32 cellular contexts compared by ENCODE assay signal in genomic region chr5:83764101-83764500, GRCh38. TPM values are rescaled to one million over a fixed set of nuclear protein-coding genes. Genes with fewer than 3 reads are reported as not detected.
"Had no signal": no experiment of that assay in that cellular context is flagged by ENCODE, and none has a peak within 500 bp of the region (broad histone marks: within the 10 kb centered on the region; RNA-seq: fewer than 3 reads in every experiment).

No MANE protein-coding gene starts in this region.

- H3K9me3 ChIP-seq: adrenal gland, ascending aorta, pancreas, prostate gland, testis had no signal

- DNase-seq: activated CD4-positive, alpha-beta T cell treated with anti-CD3 and anti-CD28 coated beads for 48 hours; activated CD4-positive, alpha-beta T cell treated with anti-CD3 and anti-CD28 coated beads, Interleukin-2, amount 50 U/mL, for 48 hours; activated CD8-positive, alpha-beta memory T cell treated with anti-CD3 and anti-CD28 coated beads for 24 hours; activated effector memory CD4-positive, alpha-beta T cell treated with Interleukin-2 at 50 U/mL for 16 hours; activated naive CD4-positive, alpha-beta T cell treated with Interleukin-2 at 50 U/mL for 16 hours; activated naive CD8-positive, alpha-beta T cell treated with anti-CD3 and anti-CD28 coated beads for 36 hours; adrenal gland; effector memory CD8-positive, alpha-beta T cell; erythroblast; foreskin keratinocyte; heart right ventricle; naive thymus-derived CD8-positive, alpha-beta T cell; nucleus accumbens; pancreas; spleen; stimulated activated CD4-positive, alpha-beta T cell treated with anti-CD3 and anti-CD28 coated beads, Interleukin-2, amount 100 ng/mL, for 48 hours; stimulated activated naive CD4-positive, alpha-beta T cell treated with Interleukin-2 at 50 U/mL for 16 hours; T-helper 17 cell; T1000; testis; trophoblast cell; WERI-Rb-1 had no signal

- H3K27me3 ChIP-seq: adrenal gland, ascending aorta, foreskin keratinocyte, heart right ventricle, pancreas, right atrium auricular region, spleen, testis had no signal

- H3K27ac Mint-ChIP-seq: activated naive CD8-positive, alpha-beta T cell treated with anti-CD3 and anti-CD28 coated beads for 36 hours; effector memory CD8-positive, alpha-beta T cell; mesothelial cell of epicardium; naive thymus-derived CD8-positive, alpha-beta T cell; T-helper 17 cell had no signal

- H3K4me1 ChIP-seq: adrenal gland, ascending aorta, foreskin keratinocyte, heart right ventricle, pancreas, prostate gland, right atrium auricular region, spleen, testis had no signal

- H3K4me3 Mint-ChIP-seq: activated naive CD8-positive, alpha-beta T cell treated with anti-CD3 and anti-CD28 coated beads for 36 hours; effector memory CD8-positive, alpha-beta T cell; mesothelial cell of epicardium; naive thymus-derived CD8-positive, alpha-beta T cell; neural crest cell; T-helper 17 cell had no signal

- H3K4me3 ChIP-seq: adrenal gland, ascending aorta, heart right ventricle, pancreas, prostate gland, right atrium auricular region, spleen, testis had no signal

- H3K4me1 Mint-ChIP-seq: activated naive CD8-positive, alpha-beta T cell treated with anti-CD3 and anti-CD28 coated beads for 36 hours; naive thymus-derived CD8-positive, alpha-beta T cell; neural crest cell; T-helper 17 cell had no signal

- H3K27ac ChIP-seq: adrenal gland, ascending aorta, foreskin keratinocyte, heart right ventricle, pancreas, prostate gland, right atrium auricular region, spleen, testis, WERI-Rb-1 had no signal

- H3K27me3 Mint-ChIP-seq: activated naive CD8-positive, alpha-beta T cell treated with anti-CD3 and anti-CD28 coated beads for 36 hours; effector memory CD8-positive, alpha-beta T cell; T-helper 17 cell had no signal

- H3K36me3 Mint-ChIP-seq: activated naive CD8-positive, alpha-beta T cell treated with anti-CD3 and anti-CD28 coated beads for 36 hours; naive thymus-derived CD8-positive, alpha-beta T cell had no signal

- H3K36me3 ChIP-seq: adrenal gland, ascending aorta, heart right ventricle, pancreas, prostate gland, right atrium auricular region, spleen, WERI-Rb-1 had no signal

- FAIRE-seq: bronchial epithelial cell, colon, pancreas, urothelium cell line had no signal

RNA-seq across cellular contexts. Expression of gene HAPLN1, which starts 43.4 kb away (rescaled TPM):
- total RNA-seq: activated naive CD8-positive, alpha-beta T cell treated with anti-CD3 and anti-CD28 coated beads for 36 hours; adrenal gland; bronchial epithelial cell; dermis microvascular lymphatic vessel endothelial cell; foreskin keratinocyte; kidney epithelial cell; naive thymus-derived CD8-positive, alpha-beta T cell; pancreas; spleen; T-helper 17 cell; testis had no signal
- polyA plus RNA-seq: adrenal gland; foreskin keratinocyte; naive thymus-derived CD8-positive, alpha-beta T cell; spleen had no signal
